Comparison of ENCODE assay signal across 9 cellular contexts in genomic region chr11:68684385-68685356, GRCh38. TPM values are rescaled to one million over a fixed set of nuclear protein-coding genes. Genes with fewer than 3 reads are reported as not detected.
DNase-seq lines count a peak whose midpoint lies in the region; ATAC-seq and TF ChIP-seq lines count a peak whose summit lies in the region.
"Had no signal": no experiment of that assay in that cellular context is flagged by ENCODE, and none has a peak within 500 bp of the region (broad histone marks: within the 10 kb centered on the region; RNA-seq: fewer than 3 reads in every experiment).

TSS of gene GAL (plus strand) at chr11:68684544. CDS start at chr11:68684924, 380 bp downstream.

- H3K36me3 ChIP-seq in left ventricle myocardium inferior (no peaks in the 10 kb centered on the region), MM.1S (replicated peaks; ENCODE audit: insufficient read depth, low read length) (no peaks in the 10 kb centered on the region)

- H3K4me3 ChIP-seq in left ventricle myocardium inferior = peak within 1 kb of the TSS; percentile 59
- H3K4me3 ChIP-seq in MM.1S (ENCODE audit: low read length) = no peak within 1 kb of the TSS

- peaks cover 34% of the 10 kb centered on the region for H3K27me3 Mint-ChIP-seq in activated CD4-positive, alpha-beta T cell treated with anti-CD3 and anti-CD28 coated beads for 36 hours
- H3K27me3 Mint-ChIP-seq in activated CD4-positive, alpha-beta T cell treated with anti-CD3 and anti-CD28 coated beads, Interleukin-2, amount 10 ng/mL, durations not matched to agents 24 days and 14 days = peaks cover 54% of the 10 kb centered on the region
- peaks cover 44% of the 10 kb centered on the region for H3K27me3 Mint-ChIP-seq in T-helper 17 cell

- intact Hi-C loops in activated CD4-positive, alpha-beta T cell treated with anti-CD3 and anti-CD28 coated beads for 36 hours (cut with DNase I, micrococcal nuclease) = no loop called here
- intact Hi-C loops in activated CD4-positive, alpha-beta T cell treated with anti-CD3 and anti-CD28 coated beads, Interleukin-2, amount 10 ng/mL, durations not matched to agents 24 days and 14 days (cut with micrococcal nuclease) = no loop called here
- intact Hi-C loops in left ventricle myocardium inferior (cut with micrococcal nuclease) = no loop called here

- TF ChIP-seq CTCF in left ventricle myocardium inferior (IDR thresholded peaks at IDR 0.05; ENCODE audit: borderline replicate concordance) (no peak), MM.1S (IDR thresholded peaks at IDR 0.05; ENCODE audit: low read length) (no peak)

- ATAC-seq in activated CD4-positive, alpha-beta T cell treated with anti-CD3 and anti-CD28 coated beads for 36 hours = peak; percentile 76
- ATAC-seq in T-helper 17 cell (no peak), GM21515 (IDR thresholded peaks at IDR 0.05; ENCODE audit: unreplicated experiment) (no peak)
- ATAC-seq in stimulated activated naive CD8-positive, alpha-beta T cell treated with anti-CD3 and anti-CD28 coated beads, Interleukin-15, Interleukin-2, amounts not matched to agents 100 U/mL and 50 U/mL, for 24 hours = peak; percentile 53

- H3K9me3 ChIP-seq in T-helper 17 cell (ENCODE audit: control insufficient read depth, low read length, poor library complexity, severe bottlenecking) (no peaks in the 10 kb centered on the region), left ventricle myocardium inferior (replicated peaks) (no peaks in the 10 kb centered on the region), MM.1S (replicated peaks; ENCODE audit: insufficient read depth, low read length) (no peaks in the 10 kb centered on the region)

- no peaks in the 10 kb centered on the region for H3K9me2 ChIP-seq in MM.1S (replicated peaks; ENCODE audit: insufficient read depth, low read length)

- H3K4me3 Mint-ChIP-seq in activated CD4-positive, alpha-beta T cell treated with anti-CD3 and anti-CD28 coated beads for 36 hours = peak within 1 kb of the TSS; percentile 28
- H3K4me3 Mint-ChIP-seq in activated CD4-positive, alpha-beta T cell treated with anti-CD3 and anti-CD28 coated beads, Interleukin-2, amount 10 ng/mL, durations not matched to agents 24 days and 14 days = no peak within 1 kb of the TSS
- H3K4me3 Mint-ChIP-seq in T-helper 17 cell = peak within 1 kb of the TSS; percentile 47

- H4K20me1 ChIP-seq in MM.1S (ENCODE audit: insufficient read depth, low read length) = no peaks in the 10 kb centered on the region

- no peak within 1 kb of the TSS for H3K27ac Mint-ChIP-seq in activated CD4-positive, alpha-beta T cell treated with anti-CD3 and anti-CD28 coated beads for 36 hours
- no peak within 1 kb of the TSS for H3K27ac Mint-ChIP-seq in activated CD4-positive, alpha-beta T cell treated with anti-CD3 and anti-CD28 coated beads, Interleukin-2, amount 10 ng/mL, durations not matched to agents 24 days and 14 days
- H3K27ac Mint-ChIP-seq in T-helper 17 cell = no peak within 1 kb of the TSS

- CTCF ChIA-PET in activated CD4-positive, alpha-beta T cell treated with anti-CD3 and anti-CD28 coated beads for 36 hours (lab: Charles Lee) = interaction anchor here (0.5 kb wide), 1 partner anchor 397 kb away, joined by 3 read pairs; no protein-coding TSS in a partner anchor

- H3K36me3 Mint-ChIP-seq in activated CD4-positive, alpha-beta T cell treated with anti-CD3 and anti-CD28 coated beads for 36 hours (ENCODE audit: low read depth) = no peaks in the 10 kb centered on the region
- no peaks in the 10 kb centered on the region for H3K36me3 Mint-ChIP-seq in activated CD4-positive, alpha-beta T cell treated with anti-CD3 and anti-CD28 coated beads, Interleukin-2, amount 10 ng/mL, durations not matched to agents 24 days and 14 days (ENCODE audit: low read depth)
- H3K36me3 Mint-ChIP-seq in T-helper 17 cell (ENCODE audit: low read depth) = peaks cover 8% of the 10 kb centered on the region

- H3F3A ChIP-seq in MM.1S (ENCODE audit: insufficient read depth, low read length) = no peaks in the 10 kb centered on the region

- H3K4me1 ChIP-seq in left ventricle myocardium inferior (peaks cover 12% of the 10 kb centered on the region), MM.1S (ENCODE audit: low read length) (no peaks in the 10 kb centered on the region)

- H3K27ac ChIP-seq in left ventricle myocardium inferior (replicated peaks) = no peak within 1 kb of the TSS
- no peak within 1 kb of the TSS for H3K27ac ChIP-seq in MM.1S (ENCODE audit: low read length)

- peaks cover 5% of the 10 kb centered on the region for H3K4me1 Mint-ChIP-seq in activated CD4-positive, alpha-beta T cell treated with anti-CD3 and anti-CD28 coated beads for 36 hours
- peaks cover 5% of the 10 kb centered on the region for H3K4me1 Mint-ChIP-seq in activated CD4-positive, alpha-beta T cell treated with anti-CD3 and anti-CD28 coated beads, Interleukin-2, amount 10 ng/mL, durations not matched to agents 24 days and 14 days
- H3K4me1 Mint-ChIP-seq in T-helper 17 cell = peaks cover 13% of the 10 kb centered on the region

- no peaks in the 10 kb centered on the region for H3K79me2 ChIP-seq in MM.1S (ENCODE audit: low read length)

- peaks cover 75% of the 10 kb centered on the region for H3K27me3 ChIP-seq in left ventricle myocardium inferior (ENCODE audit: low read depth)
- H3K27me3 ChIP-seq in MM.1S (replicated peaks; ENCODE audit: insufficient read depth, low read length) = peaks cover 83% of the 10 kb centered on the region

- H2AFZ ChIP-seq in MM.1S (ENCODE audit: low read length) = no peak within 1 kb of the TSS

- no peaks in the 10 kb centered on the region for H3K9me3 Mint-ChIP-seq in activated CD4-positive, alpha-beta T cell treated with anti-CD3 and anti-CD28 coated beads for 36 hours (ENCODE audit: low read depth)
- H3K9me3 Mint-ChIP-seq in activated CD4-positive, alpha-beta T cell treated with anti-CD3 and anti-CD28 coated beads, Interleukin-2, amount 10 ng/mL, durations not matched to agents 24 days and 14 days = no peaks in the 10 kb centered on the region

- POLR2A ChIA-PET in activated CD4-positive, alpha-beta T cell treated with anti-CD3 and anti-CD28 coated beads for 36 hours (lab: Charles Lee) = no interaction called here

- DNase-seq in activated CD4-positive, alpha-beta T cell treated with anti-CD3 and anti-CD28 coated beads for 36 hours = peak; percentile 42
- DNase-seq in activated CD4-positive, alpha-beta T cell treated with anti-CD3 and anti-CD28 coated beads, Interleukin-2, amount 10 ng/mL, durations not matched to agents 24 days and 14 days = no peak
- DNase-seq in T-helper 17 cell (no peak), left ventricle myocardium inferior (no peak), MM.1S (no peak), amniotic stem cell (lab: John Stamatoyannopoulos, UW) (no peak)
- DNase-seq in stimulated activated naive CD8-positive, alpha-beta T cell treated with anti-CD3 and anti-CD28 coated beads, Interleukin-15, Interleukin-2, amounts not matched to agents 100 U/mL and 50 U/mL, for 24 hours = peak; percentile 33
- DNase-seq: anterior cingulate cortex had no signal

- H3K9ac ChIP-seq in MM.1S (ENCODE audit: low read length) = no peak within 1 kb of the TSS

- no peak within 1 kb of the TSS for H3K4me2 ChIP-seq in MM.1S (ENCODE audit: low read depth, low read length)

RNA-seq across cellular contexts. Expression of gene GAL, which starts in this region (rescaled TPM):
- 1 to 10 TPM; 2.2 to 2.5 TPM for total RNA-seq in activated CD4-positive, alpha-beta T cell treated with anti-CD3 and anti-CD28 coated beads for 36 hours
- 0.92 and 1.8 TPM in 2 replicates for total RNA-seq in activated CD4-positive, alpha-beta T cell treated with anti-CD3 and anti-CD28 coated beads, Interleukin-2, amount 10 ng/mL, durations not matched to agents 24 days and 14 days
- not detected for total RNA-seq in T-helper 17 cell
- 0.58 TPM for total RNA-seq in left ventricle myocardium inferior

Comparison
In these comparisons a context has a peak if more than half of its experiments do, and no peak if none do; other contexts are left out.
1. DNase-seq: peak in activated CD4-positive, alpha-beta T cell treated with anti-CD3 and anti-CD28 coated beads for 36 hours (single experiment) and stimulated activated naive CD8-positive, alpha-beta T cell treated with anti-CD3 and anti-CD28 coated beads, Interleukin-15, Interleukin-2, amounts not matched to agents 100 U/mL and 50 U/mL, for 24 hours (single experiment); none in activated CD4-positive, alpha-beta T cell treated with anti-CD3 and anti-CD28 coated beads, Interleukin-2, amount 10 ng/mL, durations not matched to agents 24 days and 14 days (single experiment), T-helper 17 cell (0 of 3), left ventricle myocardium inferior (single experiment), MM.1S (single experiment) and amniotic stem cell (single experiment).
2. ATAC-seq: peak in activated CD4-positive, alpha-beta T cell treated with anti-CD3 and anti-CD28 coated beads for 36 hours (single experiment) and stimulated activated naive CD8-positive, alpha-beta T cell treated with anti-CD3 and anti-CD28 coated beads, Interleukin-15, Interleukin-2, amounts not matched to agents 100 U/mL and 50 U/mL, for 24 hours (single experiment); none in T-helper 17 cell (single experiment) and GM21515 (single experiment).